In genomic region chr2:177754476-177754873, GRCh38 we compare ENCODE assay signal across 14 cellular contexts.
DNase-seq lines count a peak whose midpoint lies in the region; ATAC-seq and TF ChIP-seq lines count a peak whose summit lies in the region.
"Had no signal": no experiment of that assay in that cellular context is flagged by ENCODE, and none has a peak within 500 bp of the region (broad histone marks: within the 10 kb centered on the region; RNA-seq: fewer than 3 reads in every experiment).

No MANE protein-coding gene starts in this region.

- H3K4me3 ChIP-seq in choroid plexus epithelial cell (ENCODE audit: low read depth, low read length) (no peak overlapping the region), sigmoid colon (no peak overlapping the region)
- H3K4me3 ChIP-seq: pancreas, PC-9 had no signal

- no peak overlapping the region for H3K27ac Mint-ChIP-seq in naive thymus-derived CD8-positive, alpha-beta T cell

- no peaks in the 10 kb centered on the region for H3K9me3 Mint-ChIP-seq in naive thymus-derived CD8-positive, alpha-beta T cell

- H3K36me3 ChIP-seq in sigmoid colon = no peaks in the 10 kb centered on the region
- H3K36me3 ChIP-seq: pancreas had no signal

- H3K27ac ChIP-seq in sigmoid colon = peak overlapping the region in 3 of 4 donors; percentile 34 to 55 (median 37)
- H3K27ac ChIP-seq: pancreas, PC-9 had no signal

- WGBS in sigmoid colon, 2 donors = 73 to 78% methylated on average over 4 of the region's 4 CpGs

- in situ Hi-C loops in G401 (cut with HindIII; ENCODE audit: low sequenced_read_pairs) = no loop called here

- no peak for TF ChIP-seq POLR2A in sigmoid colon (IDR thresholded peaks at IDR 0.05)

- TF ChIP-seq CTCF in choroid plexus epithelial cell (conservative IDR thresholded peaks at IDR 0.05; ENCODE audit: low read depth, low read length) = no peak
- no peak for TF ChIP-seq CTCF in sigmoid colon (IDR thresholded peaks at IDR 0.05)

- H3K27me3 ChIP-seq in sigmoid colon = no peaks in the 10 kb centered on the region
- H3K27me3 ChIP-seq: pancreas had no signal

- peaks cover 0 to 3% (median 1%) of the 10 kb centered on the region in 4 donors for H3K4me1 Mint-ChIP-seq in naive thymus-derived CD8-positive, alpha-beta T cell

- TF ChIP-seq EP300 in sigmoid colon (IDR thresholded peaks at IDR 0.05) = no peak

- no peak overlapping the region for H3K4me3 Mint-ChIP-seq in naive thymus-derived CD8-positive, alpha-beta T cell

- peaks cover 0 to 31% (median 26%) of the 10 kb centered on the region in 4 donors for H3K4me1 ChIP-seq in sigmoid colon
- H3K4me1 ChIP-seq: pancreas had no signal

- no peak for ATAC-seq in naive thymus-derived CD8-positive, alpha-beta T cell

- H3K36me3 Mint-ChIP-seq in naive thymus-derived CD8-positive, alpha-beta T cell = no peaks in the 10 kb centered on the region

- H3K27me3 Mint-ChIP-seq in naive thymus-derived CD8-positive, alpha-beta T cell = peaks cover 1 to 18% (median 7%) of the 10 kb centered on the region in 5 donors

- DNase-seq in G401 (ENCODE audit: low spot score) = peak; percentile 62
- peak; percentile 51 for DNase-seq in choroid plexus epithelial cell (ENCODE audit: low read depth)
- DNase-seq in left kidney (ENCODE audit: low read depth, low spot score) = peak; percentile 95
- no peak for DNase-seq in sigmoid colon
- DNase-seq in EL = no peak
- DNase-seq in NCI-H345 treated with DMSO at 0.1 percent for 48 hours (lab: John Stamatoyannopoulos, UW; ENCODE audit: unreplicated experiment) = no peak
- DNase-seq in NAMALWA (ENCODE audit: low spot score) = no peak
- DNase-seq in naive thymus-derived CD8-positive, alpha-beta T cell = no peak
- DNase-seq: activated CD4-positive, alpha-beta T cell treated with anti-CD3 and anti-CD28 coated beads for 4 hours; effector CD8-positive, alpha-beta T cell; NCI-H1105; PC-9; stimulated activated CD4-positive, alpha-beta T cell treated with anti-CD3 and anti-CD28 coated beads, Interleukin-2, amount 100 ng/mL, for 24 hours had no signal

- POLR2A ChIA-PET in naive thymus-derived CD8-positive, alpha-beta T cell (lab: Charles Lee) = no interaction called here

- H3K9me3 ChIP-seq in sigmoid colon = no peaks in the 10 kb centered on the region
- H3K9me3 ChIP-seq: pancreas had no signal

- intact Hi-C loops in sigmoid colon (cut with DNase I) = loop anchor here (5.0 to 10.0 kb wide), 3 partner anchors 260 to 587 kb away; no protein-coding TSS in a partner anchor

Comparison
In these comparisons a context has a peak if more than half of its experiments do, and no peak if none do; other contexts are left out.
1. DNase-seq: peak in G401 (single experiment), choroid plexus epithelial cell (single experiment) and left kidney (single experiment); none in sigmoid colon (single experiment), EL (single experiment), NCI-H345 treated with DMSO at 0.1 percent for 48 hours (single experiment), NAMALWA (single experiment) and naive thymus-derived CD8-positive, alpha-beta T cell (0 of 10).